Comparison of ENCODE assay signal across 1 cellular context in genomic region chr11:67437082-67437821, GRCh38.
TF ChIP-seq lines count a peak whose summit lies in the region.

Gene PTPRCAP (minus strand): TSS chr11:67437682. CDS start chr11:67437619, 63 bp downstream.

TF ChIP-seq in K562, 482 proteins besides CTCF, POLR2A, EP300 and RAD21 (continued from another document):
- TF ChIP-seq ETV1 (tag; conservative IDR thresholded peaks at IDR 0.05; ENCODE audit: low read depth) (no peak), POLR2AphosphoS5 (IDR thresholded peaks at IDR 0.05; ENCODE audit: control insufficient read depth, insufficient read depth, low read depth, low read length) (peak; percentile 35; the same call in 1 of the 2 replicates), ZNF740 (CRISPR knock-in tag; IDR thresholded peaks at IDR 0.05) (peak; percentile 80; the same call in 1 of the 2 replicates), ZNF740 (tag; IDR thresholded peaks at IDR 0.05) (peak in 1 of 2 experiments; percentile 56; a peak in 1 of 4 replicates), POLR2G (IDR thresholded peaks at IDR 0.05; ENCODE audit: low read depth, low read length) (peak; percentile 76), FIP1L1 (IDR thresholded peaks at IDR 0.05; ENCODE audit: low read depth, low read length, poor library complexity, severe bottlenecking) (peak; percentile 16), CHD2 (IDR thresholded peaks at IDR 0.05; ENCODE audit: low read depth, low read length) (peak; percentile 19; the same call in 1 of the 2 replicates)
TF ChIP-seq in K562: peak in this region for 15.
